14 cellular contexts compared by ENCODE assay signal in genomic region chr5:133938932-133939331, GRCh38. TPM values are rescaled to one million over a fixed set of nuclear protein-coding genes. Genes with fewer than 3 reads are reported as not detected.
DNase-seq lines count a peak whose midpoint lies in the region; ATAC-seq and TF ChIP-seq lines count a peak whose summit lies in the region.
"Had no signal": no experiment of that assay in that cellular context is flagged by ENCODE, and none has a peak within 500 bp of the region (broad histone marks: within the 10 kb centered on the region; RNA-seq: fewer than 3 reads in every experiment).

No MANE protein-coding gene starts in this region.

- H3K9ac ChIP-seq in BLaER1: no peak overlapping the region

- CTCF ChIA-PET in CD8-positive, alpha-beta T cell (lab: Charles Lee): no interaction called here

- POLR2A ChIA-PET in CD8-positive, alpha-beta T cell (lab: Charles Lee): no interaction called here

- no peaks in the 10 kb centered on the region for H3K36me3 ChIP-seq in BLaER1
- no peaks in the 10 kb centered on the region for H3K36me3 ChIP-seq in CD8-positive, alpha-beta T cell (ENCODE audit: insufficient read depth, low read length)
- H3K36me3 ChIP-seq: gastroesophageal sphincter had no signal

- H3K9me3 Mint-ChIP-seq in CD8-positive, alpha-beta T cell: no peaks in the 10 kb centered on the region

- ATAC-seq in GM18870 (IDR thresholded peaks at IDR 0.05; ENCODE audit: unreplicated experiment) (peak; percentile 69), HG02852 (IDR thresholded peaks at IDR 0.05; ENCODE audit: unreplicated experiment) (peak; percentile 70), HG03457 (IDR thresholded peaks at IDR 0.05; ENCODE audit: unreplicated experiment) (no peak)
- ATAC-seq in CD8-positive, alpha-beta T cell: no peak
- ATAC-seq: gastroesophageal sphincter had no signal

- no peaks in the 10 kb centered on the region; the same call in 1 of the 2 replicates for H3K9me3 ChIP-seq in BLaER1
- no peaks in the 10 kb centered on the region for H3K9me3 ChIP-seq in CD8-positive, alpha-beta T cell (ENCODE audit: low read length)
- H3K9me3 ChIP-seq: gastroesophageal sphincter had no signal

- H3K27me3 Mint-ChIP-seq in CD8-positive, alpha-beta T cell (ENCODE audit: low read depth): peaks cover 2% of the 10 kb centered on the region
- H3K27me3 Mint-ChIP-seq: activated naive CD8-positive, alpha-beta T cell had no signal

- H3K27me3 ChIP-seq in BLaER1: no peaks in the 10 kb centered on the region
- H3K27me3 ChIP-seq in CD8-positive, alpha-beta T cell (ENCODE audit: insufficient read depth, low read length): no peaks in the 10 kb centered on the region

- peak overlapping the region; percentile 95 for H3K4me2 ChIP-seq in BLaER1

- H3K4me1 ChIP-seq in BLaER1: peaks cover 85% of the 10 kb centered on the region
- H3K4me1 ChIP-seq in CD8-positive, alpha-beta T cell (ENCODE audit: insufficient read depth, low read length): no peaks in the 10 kb centered on the region
- H3K4me1 ChIP-seq: gastroesophageal sphincter had no signal

- H3K36me3 Mint-ChIP-seq in CD8-positive, alpha-beta T cell: no peaks in the 10 kb centered on the region
- H3K36me3 Mint-ChIP-seq: activated naive CD8-positive, alpha-beta T cell had no signal

- no peak for TF ChIP-seq CTCF in CD8-positive, alpha-beta T cell (IDR thresholded peaks at IDR 0.05)

- no peak overlapping the region for H3K4me3 ChIP-seq in BLaER1
- H3K4me3 ChIP-seq in CD8-positive, alpha-beta T cell (ENCODE audit: low read depth, low read length): no peak overlapping the region
- H3K4me3 ChIP-seq: gastroesophageal sphincter had no signal

- DNase-seq in RPMI8226 (peak; percentile 28), occipital lobe (lab: John Stamatoyannopoulos, UW) (no peak), NCI-H2227 (lab: John Stamatoyannopoulos, UW; ENCODE audit: unreplicated experiment) (no peak)
- DNase-seq in CD8-positive, alpha-beta T cell: no peak
- DNase-seq: activated CD4-positive, alpha-beta T cell treated with anti-CD3 and anti-CD28 coated beads for 48 hours; cortex of kidney; NCI-H510A; stimulated activated CD4-positive, alpha-beta T cell treated with anti-CD3 and anti-CD28 coated beads, Interleukin-1b, Interleukin-23, amount 100 ng/mL, for 48 hours had no signal

- no peak overlapping the region for H3K4me3 Mint-ChIP-seq in CD8-positive, alpha-beta T cell
- H3K4me3 Mint-ChIP-seq: activated naive CD8-positive, alpha-beta T cell had no signal

- no peaks in the 10 kb centered on the region for H4K20me1 ChIP-seq in BLaER1

- no peak overlapping the region for H3K27ac Mint-ChIP-seq in CD8-positive, alpha-beta T cell
- H3K27ac Mint-ChIP-seq: activated naive CD8-positive, alpha-beta T cell had no signal

- intact Hi-C loops in CD8-positive, alpha-beta T cell (cut with DNase I, micrococcal nuclease): loop anchor here in 1 of 2 experiments (10.0 kb wide), 1 partner anchor 824 kb away; no protein-coding TSS in a partner anchor

- no peaks in the 10 kb centered on the region for H3K4me1 Mint-ChIP-seq in CD8-positive, alpha-beta T cell (ENCODE audit: low read depth)

- no peak overlapping the region for H3K27ac ChIP-seq in BLaER1
- H3K27ac ChIP-seq in CD8-positive, alpha-beta T cell (ENCODE audit: low read depth, low read length): no peak overlapping the region
- H3K27ac ChIP-seq: gastroesophageal sphincter had no signal

RNA-seq across cellular contexts. Expression of gene C5orf15, which starts 29.5 kb away (rescaled TPM):
- 56.3 TPM for total RNA-seq in occipital lobe
- total RNA-seq in CD8-positive, alpha-beta T cell: 10 to 100 TPM; 12.4 to 13.0 TPM

Comparison
In these comparisons a context has a peak if more than half of its experiments do, and no peak if none do; other contexts are left out.
1. ATAC-seq: peak in GM18870 (single experiment) and HG02852 (single experiment); none in HG03457 (single experiment) and CD8-positive, alpha-beta T cell (single experiment).